8 cellular contexts compared by ENCODE assay signal in the genomic region with DNA sequence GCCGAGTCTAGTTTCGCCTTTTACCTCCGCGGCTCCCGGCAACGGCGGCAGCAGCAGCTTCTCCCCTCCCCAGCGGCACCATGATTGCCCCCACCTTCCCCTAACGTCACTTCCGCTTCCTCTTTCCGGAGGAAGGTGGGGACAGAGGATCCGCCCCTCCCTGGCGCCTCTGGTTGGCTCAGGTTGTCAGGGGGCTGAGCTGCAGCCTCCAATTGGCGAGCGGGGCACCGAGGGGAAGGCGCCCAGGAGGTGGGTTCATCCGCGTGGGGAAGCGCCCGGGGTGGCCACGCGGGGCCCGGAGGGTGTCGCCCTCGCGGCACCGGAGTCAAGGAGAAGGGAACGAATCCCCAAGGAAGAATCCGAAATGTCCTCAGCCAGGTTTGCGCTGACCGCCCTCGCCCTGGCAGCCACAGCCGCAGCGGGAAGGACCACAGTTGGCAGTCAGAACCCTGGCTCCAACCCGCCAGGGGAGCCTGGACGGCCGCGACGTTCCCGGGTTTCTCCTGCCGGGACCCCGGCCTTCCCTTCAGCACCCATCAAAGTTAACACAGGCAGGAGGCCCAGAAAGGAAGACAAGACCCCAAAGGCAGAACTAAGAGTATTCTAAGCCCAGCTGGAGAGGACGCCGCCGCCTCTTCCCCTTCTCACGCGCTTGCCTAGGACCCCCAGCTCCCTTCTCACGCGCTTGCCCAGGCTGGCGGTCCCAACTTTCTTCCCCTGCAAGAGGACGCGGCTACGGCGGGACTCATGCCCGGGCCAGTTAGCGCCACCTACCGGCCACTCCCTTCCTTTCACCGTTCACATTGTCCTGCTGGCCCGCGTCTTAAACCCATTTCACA. TPM values are rescaled to one million over a fixed set of nuclear protein-coding genes. Genes with fewer than 3 reads are reported as not detected.
A peak's percentile ranks its signal among the peaks of the same experiment; 100 is the strongest.
DNase-seq lines count a peak whose midpoint lies in the region; ATAC-seq and TF ChIP-seq lines count a peak whose summit lies in the region.

TSS of gene MTF1 (minus strand) at position 86 of the 839 bp plus-strand sequence. CDS start 1,934 bp downstream, outside the sequence.

- H3K4me3 ChIP-seq in cardiac muscle cell, result peak within 1 kb of the TSS; percentile 97
- H3K4me3 ChIP-seq in trophoblast cell (ENCODE audit: low read depth, low read length), result peak within 1 kb of the TSS; percentile 86

- peak within 1 kb of the TSS; percentile 34 for H2BK120ac ChIP-seq in trophoblast cell (ENCODE audit: insufficient read depth, low read length, poor library complexity)

- peak within 1 kb of the TSS; percentile 77 for H3K18ac ChIP-seq in trophoblast cell (ENCODE audit: low read length)

- H3K14ac ChIP-seq in trophoblast cell (ENCODE audit: low read length), result peak within 1 kb of the TSS; percentile 76

- peak; percentile 92 for ATAC-seq in HG02759 (IDR thresholded peaks at IDR 0.05; ENCODE audit: unreplicated experiment)

- H3K79me1 ChIP-seq in trophoblast cell (ENCODE audit: low read length), result peaks cover 8% of the 10 kb centered on the region

- no peaks in the 10 kb centered on the region for H3K9me3 Mint-ChIP-seq in type B pancreatic cell

- H3K9me3 ChIP-seq in cardiac muscle cell (ENCODE audit: low read depth), result no peaks in the 10 kb centered on the region
- H3K9me3 ChIP-seq in trophoblast cell (ENCODE audit: insufficient read depth, low read depth, low read length), result peaks cover 1% of the 10 kb centered on the region

- H2BK12ac ChIP-seq in trophoblast cell (ENCODE audit: low read length), result no peak within 1 kb of the TSS

- peak within 1 kb of the TSS; percentile 62 for H4K91ac ChIP-seq in trophoblast cell (ENCODE audit: low read depth, low read length)

- no CpG with 5 or more reads among the region's 61 CpGs for WGBS in trophoblast cell (ENCODE audit: extremely low coverage, insufficient coverage, insufficient read length)

- H3K36me3 ChIP-seq in cardiac muscle cell (peaks cover 9% of the 10 kb centered on the region), trophoblast cell (ENCODE audit: control insufficient read depth in 1 of 2, insufficient read depth in 2 of 2, low read length in 2 of 2) (peaks cover 6 to 18% of the 10 kb centered on the region in 2 experiments)

- H3K23ac ChIP-seq in trophoblast cell (ENCODE audit: low read length), result no peak within 1 kb of the TSS

- H3K27ac Mint-ChIP-seq in type B pancreatic cell, result peak within 1 kb of the TSS; percentile 98

- H3K79me2 ChIP-seq in trophoblast cell (ENCODE audit: control insufficient read depth, insufficient read depth, low read length, poor library complexity), result peaks cover 5% of the 10 kb centered on the region

- TF ChIP-seq CTCF in GM12873 (IDR thresholded peaks at IDR 0.05; ENCODE audit: insufficient read depth, low read depth, low read length, missing control alignments) (peak; percentile 93), cardiac muscle cell (IDR thresholded peaks at IDR 0.05; ENCODE audit: low read depth, low read length) (peak; percentile 85), type B pancreatic cell (conservative IDR thresholded peaks at IDR 0.05) (peak; percentile 97)

- H2BK5ac ChIP-seq in trophoblast cell (ENCODE audit: low read depth, low read length, poor library complexity), result peak within 1 kb of the TSS; percentile 58

- DNase-seq in NCI-H1417 (lab: John Stamatoyannopoulos, UW), result peak; percentile 95 to 98 (median 96)
- peak; percentile 80 to 91 for DNase-seq in SW 1271 (lab: John Stamatoyannopoulos, UW)
- DNase-seq in activated naive CD8-positive, alpha-beta T cell treated with anti-CD3 and anti-CD28 coated beads, Interleukin-2, amount 50 U/mL, for 16 hours (ENCODE audit: low read depth, low spot score), result peak; percentile 97
- DNase-seq in cardiac muscle cell (ENCODE audit: low read depth in 1 of 2, low spot score in 1 of 2), result peak; percentile 98 to 99
- peak; percentile 96 to 98 for DNase-seq in trophoblast cell
- DNase-seq in type B pancreatic cell (ENCODE audit: extremely low spot score, unreplicated experiment), result peak; percentile 95

- peak within 1 kb of the TSS; percentile 100 for H3K4me3 Mint-ChIP-seq in type B pancreatic cell

- H3K4me1 Mint-ChIP-seq in type B pancreatic cell (ENCODE audit: unreplicated experiment), result peaks cover 22% of the 10 kb centered on the region

- no peaks in the 10 kb centered on the region for H3K27me3 Mint-ChIP-seq in type B pancreatic cell

- H4K8ac ChIP-seq in trophoblast cell (ENCODE audit: low read depth, low read length), result peak within 1 kb of the TSS; percentile 86

- H3K27ac ChIP-seq in cardiac muscle cell, result peak within 1 kb of the TSS; percentile 88
- H3K27ac ChIP-seq in trophoblast cell (ENCODE audit: low read depth, low read length), result peak within 1 kb of the TSS; percentile 57

- peak within 1 kb of the TSS; percentile 82 for H4K12ac ChIP-seq in trophoblast cell (ENCODE audit: low read depth, low read length)

- H3K4me1 ChIP-seq in cardiac muscle cell (ENCODE audit: low read depth) (peaks cover 7% of the 10 kb centered on the region), trophoblast cell (ENCODE audit: control insufficient read depth in 1 of 2, insufficient read depth in 2 of 2, low read length in 2 of 2) (peaks cover 0 to 3% of the 10 kb centered on the region in 2 experiments)

- H3K4me2 ChIP-seq in trophoblast cell (ENCODE audit: low read length), result peak within 1 kb of the TSS; percentile 84

- H2AFZ ChIP-seq in trophoblast cell (ENCODE audit: insufficient read depth, low read length, poor library complexity), result peak within 1 kb of the TSS; percentile 68

- no peaks in the 10 kb centered on the region for H3K27me3 ChIP-seq in cardiac muscle cell
- no peaks in the 10 kb centered on the region for H3K27me3 ChIP-seq in trophoblast cell (ENCODE audit: insufficient read depth, low read length)

- H3K36me3 Mint-ChIP-seq in type B pancreatic cell, result peaks cover 14% of the 10 kb centered on the region

- peak within 1 kb of the TSS; percentile 80 for H3K4ac ChIP-seq in trophoblast cell (ENCODE audit: low read depth, low read length)

- peak within 1 kb of the TSS; percentile 4 for H2AK5ac ChIP-seq in trophoblast cell (ENCODE audit: low read length)

- peak within 1 kb of the TSS; percentile 83 for H3K9ac ChIP-seq in trophoblast cell (ENCODE audit: low read length)

RNA-seq across cellular contexts. Expression of gene MTF1, which starts in this region (rescaled TPM):
- total RNA-seq in cardiac muscle cell (1.5 and 1.6 TPM in 2 replicates), type B pancreatic cell (ENCODE audit: low replicate concordance) (20.5 and 20.7 TPM in 2 replicates)
- polyA plus RNA-seq in cardiac muscle cell, result 5.7 and 9.3 TPM in 2 replicates
- 4.3 and 4.5 TPM in 2 replicates for polyA plus RNA-seq in trophoblast cell (2013)

Comparison
In these comparisons a context has a peak if more than half of its experiments do, and no peak if none do; other contexts are left out.
1. Peak in every context shown above with its lines: DNase-seq, ATAC-seq, H3K4me3 ChIP-seq and H3K27ac ChIP-seq.